In the genomic region with DNA sequence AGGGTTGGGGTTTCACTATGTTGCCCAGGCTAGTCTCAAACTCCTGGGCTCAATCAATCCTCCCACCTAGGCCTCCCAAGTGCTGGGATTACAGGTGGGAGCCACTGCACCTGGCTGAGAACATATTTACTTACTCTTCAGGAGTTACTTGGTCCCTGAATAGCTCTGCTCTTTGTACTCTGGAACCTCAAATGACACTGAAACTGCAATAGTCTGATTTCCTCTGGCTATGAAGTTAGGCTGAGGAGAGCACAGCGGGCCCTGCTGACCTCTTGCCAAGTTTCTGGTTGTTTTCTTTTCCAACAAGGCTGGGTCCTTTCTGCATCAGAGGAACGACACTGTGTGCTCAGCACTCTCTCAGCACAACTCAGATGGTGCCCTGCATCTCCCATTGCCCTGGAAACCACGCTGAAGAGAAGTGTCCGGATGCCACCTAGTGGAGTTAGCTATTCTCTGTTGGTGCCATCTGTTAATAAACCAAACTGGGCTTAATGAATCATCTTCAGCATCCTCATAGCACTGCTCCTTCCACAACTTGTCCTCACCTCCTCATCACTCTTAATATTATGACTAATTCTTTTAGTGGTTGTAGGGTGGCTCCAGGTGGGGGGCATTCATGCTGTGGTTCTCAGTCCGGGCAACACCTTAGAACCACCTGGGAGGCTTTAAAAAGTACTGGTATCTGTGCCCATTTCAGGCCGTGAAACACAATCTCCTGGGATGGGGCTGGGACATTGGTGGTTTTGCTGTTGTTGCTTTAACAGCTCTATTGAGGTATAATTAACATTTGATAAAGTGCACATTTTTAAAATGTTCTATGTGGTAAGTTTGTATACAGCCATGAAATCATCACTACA, we compare ENCODE assay signal across 9 cellular contexts. TPM values are rescaled to one million over a fixed set of nuclear protein-coding genes. Genes with fewer than 3 reads are reported as not detected.
DNase-seq lines count a peak whose midpoint lies in the region; ATAC-seq, FAIRE-seq and TF ChIP-seq lines count a peak whose summit lies in the region.
"Had no signal": no experiment of that assay in that cellular context is flagged by ENCODE, and none has a peak within 500 bp of the region (broad histone marks: within the 10 kb centered on the region; RNA-seq: fewer than 3 reads in every experiment).

No MANE protein-coding gene starts in this region.

- H3K27me3 ChIP-seq in AG04450 (ENCODE audit: control insufficient read depth, insufficient read depth, low read length): no peaks in the 10 kb centered on the region
- H3K27me3 ChIP-seq in K562 (ENCODE audit: control insufficient read depth in 2 of 2, insufficient read depth in 2 of 2, low read length in 2 of 2): no peaks in the 10 kb centered on the region

- H3K36me3 ChIP-seq in K562 (ENCODE audit: control insufficient read depth, insufficient read depth, low read length): no peaks in the 10 kb centered on the region; the same call in 2 of the 3 replicates
- H3K36me3 ChIP-seq: thoracic aorta had no signal

- H3K9me1 ChIP-seq in K562 (ENCODE audit: control insufficient read depth, insufficient read depth, low read length): no peaks in the 10 kb centered on the region

- H3K79me2 ChIP-seq in K562 (ENCODE audit: control insufficient read depth, insufficient read depth, low read length): no peaks in the 10 kb centered on the region

- no peak overlapping the region for H3K27ac ChIP-seq in AG04450 (ENCODE audit: low read depth, low read length)
- H3K27ac ChIP-seq in K562 (ENCODE audit: extremely low read depth, low read depth, low read length): no peak overlapping the region
- H3K27ac ChIP-seq: thoracic aorta had no signal

- in situ Hi-C loops in K562 (cut with MboI): no loop called here

- TF ChIP-seq RAD21 in K562 (CRISPR knock-in tag; conservative IDR thresholded peaks at IDR 0.05 in 1 of 2, IDR thresholded peaks at IDR 0.05 in 1 of 2): peak; percentile 25 to 72; a peak in 3 of 4 replicates

- H3K9me3 Mint-ChIP-seq in immature natural killer cell: peaks cover 1 to 4% (median 3%) of the 10 kb centered on the region in 6 donors

- H2AFZ ChIP-seq in K562 (ENCODE audit: low read depth, low read length): no peak overlapping the region

- TF ChIP-seq EP300 in K562 (IDR thresholded peaks at IDR 0.05; ENCODE audit: low read length): no peak

- intact Hi-C loops in K562 (cut with micrococcal nuclease): loop anchor here (2.0 to 10.0 kb wide), 5 partner anchors 142 to 667 kb away; no protein-coding TSS in a partner anchor

- no peak overlapping the region for H3K4me2 ChIP-seq in K562 (ENCODE audit: insufficient read depth, low read length)

- 0 out of 2 replicates have a peak, but pooled peaks cover 3% of the 10 kb centered on the region for H3K9me3 ChIP-seq in AG04450 (ENCODE audit: control insufficient read depth, insufficient read depth, low read length)
- H3K9me3 ChIP-seq in K562 (replicated peaks; ENCODE audit: control insufficient read depth, insufficient read depth, low read depth, low read length): 0 out of 2 replicates have a peak, but pooled peaks cover 2% of the 10 kb centered on the region
- H3K9me3 ChIP-seq: thoracic aorta had no signal

- H3K4me3 ChIP-seq in AG04450 (ENCODE audit: low read depth, low read length) (no peak overlapping the region), K562 (no peak overlapping the region)
- H3K4me3 ChIP-seq: thoracic aorta had no signal

- H3K4me3 Mint-ChIP-seq in immature natural killer cell: no peak overlapping the region

- peaks cover 0 to 3% (median 0%) of the 10 kb centered on the region in 3 donors for H3K36me3 Mint-ChIP-seq in immature natural killer cell

- WGBS in K562 (ENCODE audit: insufficient coverage, low coverage, missing lambda C conversion rate): 26% methylated on average over 6 of the region's 6 CpGs

- no peaks in the 10 kb centered on the region for H3K4me1 Mint-ChIP-seq in immature natural killer cell

- POLR2A ChIA-PET in AG04450 (lab: Yijun Ruan, JAX): interaction anchor here (0.7 kb wide), 1 partner anchor 328 kb away, joined by 3 read pairs; no protein-coding TSS in a partner anchor
- POLR2A ChIA-PET in K562 (lab: Yijun Ruan, JAX): interaction anchor here (0.9 to 2.2 kb wide), 2 partner anchors 9 to 14 kb away, joined by 3 to 12 read pairs; no protein-coding TSS in a partner anchor

- peak; percentile 83 for ATAC-seq in GM18505 (IDR thresholded peaks at IDR 0.05; ENCODE audit: unreplicated experiment)
- ATAC-seq in HG02884 (IDR thresholded peaks at IDR 0.05; ENCODE audit: unreplicated experiment): peak; percentile 86
- ATAC-seq in K562: peak; percentile 68

- peaks cover 2 to 8% (median 2%) of the 10 kb centered on the region in 3 donors for H3K27me3 Mint-ChIP-seq in immature natural killer cell (ENCODE audit: low read depth in 3 of 3)

- no peak for TF ChIP-seq POLR2A in GM18505 (IDR thresholded peaks at IDR 0.05; ENCODE audit: borderline replicate concordance, extremely low read depth, insufficient read depth, insufficient read length)
- TF ChIP-seq POLR2A in K562 (conservative IDR thresholded peaks at IDR 0.05): no peak

- H3K27ac Mint-ChIP-seq in immature natural killer cell: no peak overlapping the region

- no peaks in the 10 kb centered on the region for H4K20me1 ChIP-seq in K562 (replicated peaks; ENCODE audit: control insufficient read depth, insufficient read depth, low read length)

- FAIRE-seq in K562 (lab: Jason Lieb, UNC): peak; percentile 49

- no peak overlapping the region for H3K9ac ChIP-seq in K562 (ENCODE audit: insufficient read depth in 1 of 2, low read depth in 2 of 2, low read length in 2 of 2)

- DNase-seq in AG04450 (ENCODE audit: low read depth, low spot score): peak; percentile 24
- peak; percentile 61 for DNase-seq in NCI-H1436 (lab: John Stamatoyannopoulos, UW)
- peak in 3 of 5 experiments; percentile 10 to 82 (median 10) for DNase-seq in T-helper 2 cell
- DNase-seq in K562 (ENCODE audit: extremely low read depth in 1 of 4, low spot score in 3 of 4): peak in 3 of 4 experiments; percentile 37 to 64 (median 47)
- DNase-seq in immature natural killer cell: peak; percentile 3 to 37 (median 7)
- DNase-seq in stimulated activated CD4-positive, alpha-beta T cell treated with anti-CD3 and anti-CD28 coated beads, Interleukin-12 subunit alpha, Interleukin-12 subunit beta, amount 100 ng/mL, for 48 hours (ENCODE audit: low read depth in 2 of 3, low spot score in 1 of 3): peak; percentile 24 to 41 (median 37)

- no TSS peak for BruUV-seq in K562 (replicated peaks; lab: Mats Ljungman, UMichigan)

- CTCF ChIA-PET in AG04450 (lab: Charles Lee): interaction anchor here (0.6 to 3.4 kb wide), 11 partner anchors 10 to 494 kb away, joined by 3 to 13 read pairs (median 3); partner anchors contain the start of gene RINT1
- CTCF ChIA-PET in K562 (lab: Yijun Ruan, JAX; ENCODE audit: low intra/inter-chr PET ratio): no interaction called here

- peak; percentile 74 for TF ChIP-seq CTCF in AG04450 (IDR thresholded peaks at IDR 0.05; ENCODE audit: low read depth, low read length)
- TF ChIP-seq CTCF in K562 (IDR thresholded peaks at IDR 0.05 in 2 of 3, conservative IDR thresholded peaks at IDR 0.05 in 1 of 3; ENCODE audit: insufficient read depth in 2 of 3, low read depth in 1 of 3, low read length in 3 of 3): peak; percentile 66 to 75 (median 71)

- peaks cover 0 to 13% of the 10 kb centered on the region in 2 experiments; a peak in 3 of 5 replicates for H3K4me1 ChIP-seq in K562 (replicated peaks in 1 of 2; ENCODE audit: control insufficient read depth in 2 of 2, insufficient read depth in 2 of 2, low read length in 2 of 2)

RNA-seq across cellular contexts. Expression of gene EFCAB10, which starts 8.2 kb away (rescaled TPM):
- polyA plus RNA-seq in AG04450 (2011; rRNA removed) (not detected in 2 replicates), K562 (2011; rRNA removed) (5.0 and 6.4 TPM in 2 replicates), K562 (2014; fragmentation: Illumina TruSeq; extraction: Trizol) (15.2 and 21.1 TPM in 2 replicates), K562 (2014; fragmentation: Nextera tagmentation; extraction: Ambion mirVana) (10 to 100 TPM; 16.8 to 21.4 TPM), K562 (2014; rRNA removed) (15.4 and 22.5 TPM in 2 replicates), immature natural killer cell (not detected)
- not detected in 2 replicates for polyA minus RNA-seq in AG04450 (2011; rRNA and poly(A)+ RNA removed)
- 2.1 and 9.3 TPM in 2 replicates for total RNA-seq in K562 (2011; cell fraction: chromatin; rRNA removed; ENCODE audit: low replicate concordance)
- 1.5 and 2.9 TPM in 2 replicates for total RNA-seq in K562 (2011; cell fraction: nucleolus; rRNA removed)
- 3.2 and 6.1 TPM in 2 replicates for total RNA-seq in K562 (2011; cell fraction: nucleoplasm; rRNA removed)
- total RNA-seq in K562 (2014; rRNA removed) (9.6 and 12.2 TPM in 2 replicates), K562 (2014; rRNA removed; fragmentation: Illumina TruSeq; extraction: Trizol) (19.9 and 20.6 TPM in 2 replicates), K562 (2015; rRNA removed; fragmentation: Illumina TruSeq; extraction: Trizol) (11.3 and 13.1 TPM in 2 replicates), K562 (2021) (17.3 and 19.7 TPM in 2 replicates)
- polyA plus RNA-seq in K562 (2011; cell fraction: cytosol; rRNA removed): 0.69 and 1.9 TPM in 2 replicates
- 1.5 and 1.7 TPM in 2 replicates for polyA plus RNA-seq in K562 (2011; cell fraction: nucleus; rRNA removed)
- polyA plus RNA-seq in K562 (2012): 12.2 and 13.3 TPM in 2 replicates
- 4.0 and 4.2 TPM in 2 replicates for polyA minus RNA-seq in K562 (2011; rRNA and poly(A)+ RNA removed)
- polyA minus RNA-seq in K562 (2011; cell fraction: cytosol; rRNA and poly(A)+ RNA removed): 1.8 and 2.5 TPM in 2 replicates
- polyA minus RNA-seq in K562 (2011; cell fraction: nucleus; rRNA and poly(A)+ RNA removed): 0.27 and 1.00 TPM in 2 replicates
- total RNA-seq: thoracic aorta had no signal

RNA-seq across cellular contexts. Expression of gene RINT1, which starts 57.4 kb away (rescaled TPM):
- polyA plus RNA-seq in AG04450 (2011; rRNA removed) (21.6 and 27.6 TPM in 2 replicates), K562 (2011; rRNA removed) (56.1 and 74.3 TPM in 2 replicates), K562 (2014; fragmentation: Illumina TruSeq; extraction: Trizol) (39.6 and 45.5 TPM in 2 replicates), K562 (2014; fragmentation: Nextera tagmentation; extraction: Ambion mirVana) (10 to 100 TPM; 21.3 to 27.4 TPM), K562 (2014; rRNA removed) (42.9 and 44.5 TPM in 2 replicates), immature natural killer cell (10 to 100 TPM; 12.2 to 14.3 (median 14.1) TPM)
- 19.1 and 31.1 TPM in 2 replicates for polyA minus RNA-seq in AG04450 (2011; rRNA and poly(A)+ RNA removed)
- 105 and 215 TPM in 2 replicates for total RNA-seq in K562 (2011; cell fraction: chromatin; rRNA removed; ENCODE audit: low replicate concordance)
- 59.2 and 60.8 TPM in 2 replicates for total RNA-seq in K562 (2011; cell fraction: nucleolus; rRNA removed)
- 72.0 and 74.5 TPM in 2 replicates for total RNA-seq in K562 (2011; cell fraction: nucleoplasm; rRNA removed)
- total RNA-seq in K562 (2014; rRNA removed) (27.4 and 29.5 TPM in 2 replicates), K562 (2014; rRNA removed; fragmentation: Illumina TruSeq; extraction: Trizol) (24.8 and 27.8 TPM in 2 replicates), K562 (2015; rRNA removed; fragmentation: Illumina TruSeq; extraction: Trizol) (22.7 and 22.9 TPM in 2 replicates), K562 (2021) (51.0 and 52.1 TPM in 2 replicates)
- 14.2 and 19.3 TPM in 2 replicates for polyA plus RNA-seq in K562 (2011; cell fraction: cytosol; rRNA removed)
- polyA plus RNA-seq in K562 (2011; cell fraction: nucleus; rRNA removed): 67.2 and 79.7 TPM in 2 replicates
- polyA plus RNA-seq in K562 (2012): 27.7 and 28.9 TPM in 2 replicates
- 68.0 and 99.5 TPM in 2 replicates for polyA minus RNA-seq in K562 (2011; rRNA and poly(A)+ RNA removed)
- polyA minus RNA-seq in K562 (2011; cell fraction: cytosol; rRNA and poly(A)+ RNA removed): 32.6 and 37.4 TPM in 2 replicates
- polyA minus RNA-seq in K562 (2011; cell fraction: nucleus; rRNA and poly(A)+ RNA removed): 28.3 and 41.3 TPM in 2 replicates

Comparison
In these comparisons a context has a peak if more than half of its experiments do, and no peak if none do; other contexts are left out.
1. DNase-seq: peak in every context shown above with its lines; median percentile 61 in NCI-H1436; 47 in K562; 37 in stimulated activated CD4-positive, alpha-beta T cell treated with anti-CD3 and anti-CD28 coated beads, Interleukin-12 subunit alpha, Interleukin-12 subunit beta, amount 100 ng/mL, for 48 hours; 24 in AG04450; 10 in T-helper 2 cell; 7 in immature natural killer cell.